In the genomic region with DNA sequence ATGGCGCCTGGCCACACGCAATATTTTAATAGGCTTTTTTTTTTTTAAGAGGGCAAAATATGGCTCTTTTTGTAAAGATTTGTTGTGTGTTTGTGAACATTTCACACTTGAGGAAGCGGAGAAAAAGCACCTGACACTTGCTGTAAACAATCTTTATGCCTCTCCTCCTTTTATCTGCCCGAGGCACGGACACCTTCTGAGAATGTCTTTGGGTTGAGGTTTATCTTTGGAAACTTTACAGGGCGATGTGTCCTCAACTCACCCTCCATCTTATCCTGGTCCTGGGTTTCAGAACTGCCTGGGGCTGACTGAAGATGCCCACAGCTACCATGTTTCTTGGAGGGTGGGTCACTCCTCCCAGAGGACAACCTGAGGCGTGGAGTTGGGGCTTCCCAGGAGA, we compare ENCODE assay signal across 14 cellular contexts. TPM values are rescaled to one million over a fixed set of nuclear protein-coding genes. Genes with fewer than 3 reads are reported as not detected.
A peak's percentile ranks its signal among the peaks of the same experiment; 100 is the strongest.
DNase-seq lines count a peak whose midpoint lies in the region; ATAC-seq and TF ChIP-seq lines count a peak whose summit lies in the region.
"Had no signal": no experiment of that assay in that cellular context is flagged by ENCODE, and none has a peak within 500 bp of the region (broad histone marks: within the 10 kb centered on the region; RNA-seq: fewer than 3 reads in every experiment).

No MANE protein-coding gene starts in this region.

- TSS peak; percentile 64 for BruUV-seq in Calu3 (replicated peaks; lab: Mats Ljungman, UMichigan)

- H3K27me3 ChIP-seq in BLaER1 treated with 17β-estradiol and CSF1 and Interleukin-3, amounts not matched to agents 10 nM and 100 nM = no peaks in the 10 kb centered on the region
- no peaks in the 10 kb centered on the region for H3K27me3 ChIP-seq in adrenal gland

- no peak for TF ChIP-seq CTCF in Calu3 (IDR thresholded peaks at IDR 0.05; ENCODE audit: unreplicated experiment)
- TF ChIP-seq CTCF in brain (conservative IDR thresholded peaks at IDR 0.05) = no peak
- no peak for TF ChIP-seq CTCF in nephron progenitor cell (IDR thresholded peaks at IDR 0.05)
- TF ChIP-seq CTCF in adrenal gland (IDR thresholded peaks at IDR 0.05) = no peak

- H4K20me1 ChIP-seq in BLaER1 treated with 17β-estradiol and CSF1 and Interleukin-3, amounts not matched to agents 10 nM and 100 nM = no peaks in the 10 kb centered on the region

- TF ChIP-seq POLR2A in adrenal gland (IDR thresholded peaks at IDR 0.05) = no peak

- peaks cover 8 to 42% (median 23%) of the 10 kb centered on the region in 11 experiments; a peak in 16 of 22 replicates for H3K9me3 ChIP-seq in BLaER1 treated with 17β-estradiol and CSF1 and Interleukin-3, amounts not matched to agents 10 nM and 100 nM (replicated peaks in 1 of 11)
- no peaks in the 10 kb centered on the region for H3K9me3 ChIP-seq in adrenal gland (replicated peaks in 1 of 3)
- H3K9me3 ChIP-seq: A549 had no signal

- DNase-seq in Calu3 (no peak), nephron progenitor cell (no peak), NCI-H2171 (lab: John Stamatoyannopoulos, UW) (no peak), adrenal gland (no peak)
- no peak for DNase-seq in activated CD4-positive, alpha-beta T cell treated with anti-CD3 and anti-CD28 coated beads for 1 hour
- DNase-seq: CD8-positive, alpha-beta memory T cell; DMS 273 treated with DMSO at 0.1 percent for 48 hours; IMR-90; KG1 had no signal

- H3K36me3 Mint-ChIP-seq in Calu3 (ENCODE audit: insufficient read depth, unreplicated experiment) (peaks cover 9% of the 10 kb centered on the region), brain (peaks cover 37% of the 10 kb centered on the region), nephron progenitor cell (ENCODE audit: low read depth) (peaks cover 44% of the 10 kb centered on the region)
- H3K36me3 Mint-ChIP-seq: CD8-positive, alpha-beta memory T cell had no signal

- H3K27ac Mint-ChIP-seq in Calu3 (ENCODE audit: unreplicated experiment) (no peak overlapping the region), brain (no peak overlapping the region), nephron progenitor cell (no peak overlapping the region)
- H3K27ac Mint-ChIP-seq: CD8-positive, alpha-beta memory T cell had no signal

- no peak for ATAC-seq in HG02973 (IDR thresholded peaks at IDR 0.05; ENCODE audit: unreplicated experiment)
- ATAC-seq: A549, HCT116 had no signal

- no peak overlapping the region for H3K27ac ChIP-seq in BLaER1 treated with 17β-estradiol and CSF1 and Interleukin-3, amounts not matched to agents 10 nM and 100 nM
- H3K27ac ChIP-seq in adrenal gland = no peak overlapping the region
- H3K27ac ChIP-seq: A549 had no signal

- no peak overlapping the region for H3K4me3 ChIP-seq in BLaER1 treated with 17β-estradiol and CSF1 and Interleukin-3, amounts not matched to agents 10 nM and 100 nM
- H3K4me3 ChIP-seq in adrenal gland = no peak overlapping the region
- H3K4me3 ChIP-seq: A549 had no signal

- intact Hi-C loops in Calu3 (cut with micrococcal nuclease; ENCODE audit: unreplicated experiment) = no loop called here
- intact Hi-C loops in adrenal gland (cut with DNase I) = no loop called here

- H3K9me3 Mint-ChIP-seq in Calu3 (ENCODE audit: low read depth, unreplicated experiment) (no peaks in the 10 kb centered on the region), brain (peaks cover 0 to 16% (median 6%) of the 10 kb centered on the region in 5 experiments), nephron progenitor cell (peaks cover 45% of the 10 kb centered on the region)
- H3K9me3 Mint-ChIP-seq: CD8-positive, alpha-beta memory T cell had no signal

- H3K4me3 Mint-ChIP-seq in Calu3 (ENCODE audit: low read depth, unreplicated experiment) (no peak overlapping the region), brain (peak overlapping the region in 4 of 5 experiments; percentile 24 to 58 (median 42)), nephron progenitor cell (peak overlapping the region; percentile 30)
- H3K4me3 Mint-ChIP-seq: CD8-positive, alpha-beta memory T cell had no signal

- H3K4me1 Mint-ChIP-seq in Calu3 (ENCODE audit: low read depth, unreplicated experiment) = no peaks in the 10 kb centered on the region
- peaks cover 16% of the 10 kb centered on the region for H3K4me1 Mint-ChIP-seq in brain
- H3K4me1 Mint-ChIP-seq in nephron progenitor cell = no peaks in the 10 kb centered on the region

- CTCF ChIA-PET in Calu3 (lab: Charles Lee) = no interaction called here

- no peaks in the 10 kb centered on the region for H3K27me3 Mint-ChIP-seq in Calu3 (ENCODE audit: unreplicated experiment)
- H3K27me3 Mint-ChIP-seq in brain = no peaks in the 10 kb centered on the region
- peaks cover 5% of the 10 kb centered on the region for H3K27me3 Mint-ChIP-seq in nephron progenitor cell (ENCODE audit: low read depth, poor library complexity)

- H3K4me2 ChIP-seq in BLaER1 treated with 17β-estradiol and CSF1 and Interleukin-3, amounts not matched to agents 10 nM and 100 nM = peak overlapping the region in 6 of 11 experiments; percentile 12 to 38 (median 30); a peak in 6 of 22 replicates
- H3K4me2 ChIP-seq: A549 had no signal

- peaks cover 0 to 22% (median 6%) of the 10 kb centered on the region in 11 experiments; a peak in 8 of 22 replicates for H3K36me3 ChIP-seq in BLaER1 treated with 17β-estradiol and CSF1 and Interleukin-3, amounts not matched to agents 10 nM and 100 nM
- H3K36me3 ChIP-seq in adrenal gland (replicated peaks in 1 of 2) = no peaks in the 10 kb centered on the region

- no peak overlapping the region for H3K9ac ChIP-seq in BLaER1 treated with 17β-estradiol and CSF1 and Interleukin-3, amounts not matched to agents 10 nM and 100 nM

- 91 to 97% (median 93%) methylated on average over 6 to 7 of the region's 7 CpGs for WGBS in adrenal gland, 4 donors

- H3K4me1 ChIP-seq in BLaER1 treated with 17β-estradiol and CSF1 and Interleukin-3, amounts not matched to agents 10 nM and 100 nM = peaks cover 0 to 20% (median 13%) of the 10 kb centered on the region in 10 experiments; a peak in 14 of 20 replicates
- peaks cover 0 to 3% of the 10 kb centered on the region in 2 donors for H3K4me1 ChIP-seq in adrenal gland (replicated peaks in 1 of 2)
- H3K4me1 ChIP-seq: A549 had no signal

RNA-seq across cellular contexts. Expression of a gene that starts 44.0 kb away (rescaled TPM):
- 12.0 and 13.3 TPM in 2 replicates for total RNA-seq in Calu3 (2022)
- polyA plus RNA-seq in brain (ENCODE audit: insufficient read depth, low read depth, low replicate concordance) = 10.8 TPM
- total RNA-seq in adrenal gland = 10 to 100 TPM in 4 of 8 donors, 1 to 10 TPM in 4; 6.3 to 11.8 (median 10.3) TPM
- polyA plus RNA-seq in adrenal gland = 10 to 100 TPM in 1 of 3 donors, 1 to 10 TPM in 2; 3.8 to 12.0 (median 3.9) TPM
